Comparison of ENCODE assay signal across 2 cellular contexts in genomic region chr6:35426074-35426473, GRCh38.
TF ChIP-seq lines count a peak whose summit lies in the region.

No MANE protein-coding gene starts in this region.

TF ChIP-seq in IMR-90, 13 proteins besides CTCF, POLR2A, EP300 and RAD21:
- TF ChIP-seq USF2 (IDR thresholded peaks at IDR 0.05; ENCODE audit: low read depth, low read length) (no peak), RFX5 (IDR thresholded peaks at IDR 0.05; ENCODE audit: low read depth, low read length) (no peak), RCOR1 (IDR thresholded peaks at IDR 0.05; ENCODE audit: insufficient replicate concordance, low read length) (no peak), FOS (IDR thresholded peaks at IDR 0.05; ENCODE audit: low read depth, low read length) (no peak), MXI1 (IDR thresholded peaks at IDR 0.05; ENCODE audit: borderline replicate concordance, low read depth, low read length) (no peak), NFE2L2 (IDR thresholded peaks at IDR 0.05; ENCODE audit: low read depth, low read length) (no peak), CEBPB (IDR thresholded peaks at IDR 0.05; ENCODE audit: low read depth, low read length) (no peak), ELK1 (IDR thresholded peaks at IDR 0.05; ENCODE audit: borderline replicate concordance, low read depth, low read length) (no peak), SMC3 (IDR thresholded peaks at IDR 0.05; ENCODE audit: low read depth, low read length) (no peak), CHD1 (IDR thresholded peaks at IDR 0.05; ENCODE audit: low read depth, low read length) (no peak)

TF ChIP-seq in SK-N-SH treated with all-trans-retinoic acid at 6 μM for 48 hours, 23 proteins besides CTCF, POLR2A, EP300 and RAD21:
- no peak for TF ChIP-seq PATZ1 (CRISPR knock-in tag; IDR thresholded peaks at IDR 0.05; ENCODE audit: borderline replicate concordance)
- TF ChIP-seq ARNTL (CRISPR knock-in tag; IDR thresholded peaks at IDR 0.05; ENCODE audit: borderline replicate concordance, low read depth), result no peak
- no peak for TF ChIP-seq OSR1 (CRISPR knock-in tag; IDR thresholded peaks at IDR 0.05)
- TF ChIP-seq ESRRG (CRISPR knock-in tag; IDR thresholded peaks at IDR 0.05), result no peak
- no peak for TF ChIP-seq BACH2 (CRISPR knock-in tag; IDR thresholded peaks at IDR 0.05; ENCODE audit: borderline replicate concordance)
- TF ChIP-seq CSDC2 (CRISPR knock-in tag; IDR thresholded peaks at IDR 0.05), result no peak
- TF ChIP-seq ZFP30 (CRISPR knock-in tag; IDR thresholded peaks at IDR 0.05), result no peak
- no peak for TF ChIP-seq ZC3H10 (CRISPR knock-in tag; IDR thresholded peaks at IDR 0.05)
- TF ChIP-seq TSHZ2 (CRISPR knock-in tag; IDR thresholded peaks at IDR 0.05), result no peak
- no peak for TF ChIP-seq ZNF565 (CRISPR knock-in tag; conservative IDR thresholded peaks at IDR 0.05; ENCODE audit: low read depth)
- no peak for TF ChIP-seq ZNF8 (CRISPR knock-in tag; IDR thresholded peaks at IDR 0.05)
- TF ChIP-seq PPARA (CRISPR knock-in tag; IDR thresholded peaks at IDR 0.05; ENCODE audit: borderline replicate concordance), result no peak
- no peak for TF ChIP-seq POU6F1 (CRISPR knock-in tag; IDR thresholded peaks at IDR 0.05; ENCODE audit: borderline replicate concordance, low read depth)
- TF ChIP-seq GLIS3 (CRISPR knock-in tag; IDR thresholded peaks at IDR 0.05), result no peak
